Comparison of ENCODE assay signal across 26 cellular contexts in the genomic region with DNA sequence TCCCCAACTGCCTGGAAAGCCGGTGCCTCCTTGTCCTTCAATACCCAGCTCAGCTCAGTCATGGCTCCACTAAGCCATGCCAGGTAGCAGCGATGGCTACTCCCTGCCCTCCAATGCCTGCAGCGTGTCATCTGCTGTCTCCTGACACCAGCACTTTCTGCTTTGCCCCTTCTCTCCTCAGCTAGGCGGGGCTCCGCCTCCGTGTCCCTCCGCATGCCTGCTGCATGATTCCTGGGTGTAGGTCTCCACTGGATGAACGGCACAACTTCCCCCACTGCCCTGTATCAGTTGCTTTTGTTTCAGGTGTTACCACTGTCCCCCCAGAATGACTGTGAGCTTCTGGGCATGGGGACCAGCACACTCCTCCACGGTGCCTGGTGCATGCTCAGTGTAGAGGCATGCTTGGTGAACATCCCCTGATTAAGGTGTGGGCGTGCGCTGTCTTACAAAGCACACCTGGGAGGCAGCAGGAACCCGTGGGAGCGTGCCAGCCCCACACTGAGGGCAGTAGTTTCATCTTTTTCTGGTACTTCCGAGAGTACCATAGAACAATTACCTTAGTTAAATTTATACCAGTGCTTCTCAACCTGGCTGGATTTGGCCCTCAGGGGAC.
DNase-seq lines count a peak whose midpoint lies in the region; ATAC-seq and TF ChIP-seq lines count a peak whose summit lies in the region.
"Had no signal": no experiment of that assay in that cellular context is flagged by ENCODE, and none has a peak within 500 bp of the region (broad histone marks: within the 10 kb centered on the region; RNA-seq: fewer than 3 reads in every experiment).

No MANE protein-coding gene starts in this region.

- intact Hi-C loops in mammary epithelial cell (cut with micrococcal nuclease): no loop called here
- intact Hi-C loops in psoas muscle (cut with DNase I): no loop called here

- no TSS peak for BruUV-seq in mammary epithelial cell (replicated peaks; lab: Mats Ljungman, UMichigan)

- H4K20me1 ChIP-seq in mammary epithelial cell (ENCODE audit: insufficient read depth, low read length): no peaks in the 10 kb centered on the region

- no peak overlapping the region for H3K4me3 ChIP-seq in HEK293 (ENCODE audit: low read depth, low read length)
- H3K4me3 ChIP-seq in mammary epithelial cell (replicated peaks in 1 of 3; ENCODE audit: insufficient read depth in 1 of 3, low read depth in 2 of 3, low read length in 3 of 3): no peak overlapping the region
- H3K4me3 ChIP-seq in neuronal stem cell (ENCODE audit: low read length in 2 of 2): no peak overlapping the region
- no peak overlapping the region for H3K4me3 ChIP-seq in psoas muscle
- H3K4me3 ChIP-seq: ovary, Peyer's patch, right atrium auricular region, uterus had no signal

- peak overlapping the region; percentile 61 for H3K9ac ChIP-seq in mammary epithelial cell (ENCODE audit: insufficient read depth, low read length)
- H3K9ac ChIP-seq in neuronal stem cell (ENCODE audit: low read depth, low read length, poor library complexity): no peak overlapping the region
- H3K9ac ChIP-seq: KMS-11 had no signal

- peak overlapping the region; percentile 54 for H2BK15ac ChIP-seq in neuronal stem cell (ENCODE audit: low read length)

- H3K9me3 ChIP-seq in HEK293 (ENCODE audit: control insufficient read depth, insufficient read depth, low read depth, low read length) (no peaks in the 10 kb centered on the region), mammary epithelial cell (replicated peaks; ENCODE audit: insufficient read depth, low read length) (no peaks in the 10 kb centered on the region), neuronal stem cell (replicated peaks in 1 of 2; ENCODE audit: control insufficient read depth in 2 of 2, insufficient read depth in 1 of 2, low read depth in 1 of 2, low read length in 2 of 2) (no peaks in the 10 kb centered on the region), psoas muscle (no peaks in the 10 kb centered on the region)
- H3K9me3 ChIP-seq: ovary, Peyer's patch, right atrium auricular region, uterus had no signal

- H3K27ac ChIP-seq in HEK293 (ENCODE audit: extremely low read depth, low read depth, low read length) (no peak overlapping the region), mammary epithelial cell (ENCODE audit: insufficient read depth, low read depth, low read length) (peak overlapping the region; percentile 65), neuronal stem cell (replicated peaks; ENCODE audit: low read length) (no peak overlapping the region), psoas muscle (no peak overlapping the region)
- H3K27ac ChIP-seq: HL-60, KMS-11, ovary, Peyer's patch, right atrium auricular region, uterus had no signal

- no peak overlapping the region for H2BK5ac ChIP-seq in neuronal stem cell (ENCODE audit: low read length)

- H2AK5ac ChIP-seq in neuronal stem cell (ENCODE audit: low read depth, low read length): peak overlapping the region; percentile 5

- H4K8ac ChIP-seq in neuronal stem cell (ENCODE audit: low read depth, low read length): no peak overlapping the region

- H2AFZ ChIP-seq in mammary epithelial cell (ENCODE audit: low read depth, low read length): peak overlapping the region; percentile 64
- H2AFZ ChIP-seq in neuronal stem cell (ENCODE audit: low read length): no peak overlapping the region

- H2BK12ac ChIP-seq in neuronal stem cell (ENCODE audit: low read length): no peak overlapping the region

- DNase-seq in COLO668 (lab: John Stamatoyannopoulos, UW; ENCODE audit: unreplicated experiment): peak; percentile 20
- DNase-seq in mammary epithelial cell: peak; percentile 35
- DNase-seq in neuronal stem cell (ENCODE audit: low spot score): no peak
- DNase-seq in ureter (ENCODE audit: low spot score): no peak
- DNase-seq in psoas muscle: no peak
- DNase-seq in AG08396 (ENCODE audit: low spot score): no peak
- DNase-seq in GF-D8 (lab: John Stamatoyannopoulos, UW): no peak
- DNase-seq: activated CD8-positive, alpha-beta T cell treated with anti-CD3 and anti-CD28 coated beads, Interleukin-2, amount 10 ng/mL, durations not matched to agents 7 days and 5 days; activated naive CD4-positive, alpha-beta T cell treated with anti-CD3 and anti-CD28 coated beads, Interleukin-2, amount 50 U/mL, for 16 hours; amniotic stem cell; CD8-positive, alpha-beta T cell; immature natural killer cell; MM.1S; NCI-H1105 treated with DMSO at 0.1 percent for 48 hours; NCI-H2227 treated with DMSO at 0.1 percent for 48 hours; ovary; SIG-M5; stimulated activated naive CD8-positive, alpha-beta T cell treated with anti-CD3 and anti-CD28 coated beads, Interleukin-15, Interleukin-2, amounts not matched to agents 100 U/mL and 50 U/mL, for 24 hours; uterus had no signal

- in situ Hi-C loops in mammary epithelial cell (cut with MboI; ENCODE audit: low sequenced_read_pairs in 2 of 2): loop anchor here (10.0 to 25.0 kb wide), 2 partner anchors 183 to 226 kb away; a partner anchor contains a TSS

- no peak for ATAC-seq in psoas muscle
- ATAC-seq: activated CD4-positive, alpha-beta T cell treated with anti-CD3 and anti-CD28 coated beads for 36 hours; activated CD8-positive, alpha-beta T cell treated with anti-CD3 and anti-CD28 coated beads, Interleukin-2, amount 10 ng/mL, durations not matched to agents 7 days and 5 days; CD8-positive, alpha-beta T cell; left lobe of liver; stimulated activated naive CD8-positive, alpha-beta T cell treated with anti-CD3 and anti-CD28 coated beads, Interleukin-15, Interleukin-2, amounts not matched to agents 100 U/mL and 50 U/mL, for 24 hours had no signal

- H3K18ac ChIP-seq in neuronal stem cell (ENCODE audit: low read length): peak overlapping the region; percentile 41

- H3K14ac ChIP-seq in neuronal stem cell (ENCODE audit: low read length): peak overlapping the region; percentile 73

- H3K4ac ChIP-seq in neuronal stem cell (ENCODE audit: low read length): no peak overlapping the region

- H3K4me1 ChIP-seq in HEK293 (ENCODE audit: control insufficient read depth, insufficient read depth, low read length): no peaks in the 10 kb centered on the region
- H3K4me1 ChIP-seq in mammary epithelial cell (ENCODE audit: insufficient read depth, low read length): peaks cover 58% of the 10 kb centered on the region
- peaks cover 0 to 4% of the 10 kb centered on the region in 2 donors for H3K4me1 ChIP-seq in neuronal stem cell (ENCODE audit: control insufficient read depth in 2 of 2, insufficient read depth in 1 of 2, low read depth in 1 of 2, low read length in 2 of 2)
- peaks cover 12% of the 10 kb centered on the region for H3K4me1 ChIP-seq in psoas muscle
- H3K4me1 ChIP-seq: Peyer's patch, uterus had no signal

- H3K79me2 ChIP-seq in mammary epithelial cell (ENCODE audit: insufficient read depth, low read length): no peaks in the 10 kb centered on the region

- H3K27me3 ChIP-seq in mammary epithelial cell (ENCODE audit: insufficient read depth, low read length): no peaks in the 10 kb centered on the region
- peaks cover 0 to 52% (median 0%) of the 10 kb centered on the region in 3 experiments for H3K27me3 ChIP-seq in neuronal stem cell (ENCODE audit: control insufficient read depth in 3 of 3, insufficient read depth in 3 of 3, low read depth in 1 of 3, low read length in 3 of 3)
- peaks cover 0 to 7% (median 2%) of the 10 kb centered on the region in 3 donors for H3K27me3 ChIP-seq in psoas muscle (ENCODE audit: insufficient read depth in 3 of 3, low read length in 2 of 3)
- H3K27me3 ChIP-seq: ovary, Peyer's patch, right atrium auricular region, uterus had no signal

- dilution Hi-C loops in mammary epithelial cell (cut with HindIII; ENCODE audit: low sequenced_read_pairs): loop anchor here (25.0 kb wide), 1 partner anchor 501 kb away; no protein-coding TSS in a partner anchor

- TF ChIP-seq CTCF in HEK293 (tag by site-specific recombination; IDR thresholded peaks at IDR 0.05) (no peak), mammary epithelial cell (conservative IDR thresholded peaks at IDR 0.05 in 1 of 2, IDR thresholded peaks at IDR 0.05 in 1 of 2; ENCODE audit: extremely low read depth in 1 of 2, insufficient read depth in 1 of 2, low read depth in 1 of 2, low read length in 2 of 2) (no peak), psoas muscle (IDR thresholded peaks at IDR 0.05) (no peak)

- no peaks in the 10 kb centered on the region for H3K36me3 ChIP-seq in HEK293 (ENCODE audit: control insufficient read depth in 2 of 2, insufficient read depth in 1 of 2, low read length in 2 of 2)
- no peaks in the 10 kb centered on the region for H3K36me3 ChIP-seq in mammary epithelial cell (ENCODE audit: insufficient read depth, low read length)
- H3K36me3 ChIP-seq in neuronal stem cell (replicated peaks in 1 of 2; ENCODE audit: control insufficient read depth in 2 of 2, insufficient read depth in 2 of 2, low read length in 2 of 2): no peaks in the 10 kb centered on the region
- H3K36me3 ChIP-seq in psoas muscle (ENCODE audit: insufficient read depth in 1 of 2, low read depth in 1 of 2): no peaks in the 10 kb centered on the region
- H3K36me3 ChIP-seq: ovary, Peyer's patch, right atrium auricular region, uterus had no signal

- POLR2A ChIA-PET in HEK293 (lab: Yijun Ruan, JAX): no interaction called here

- no peak overlapping the region for H2BK120ac ChIP-seq in neuronal stem cell (ENCODE audit: low read depth, low read length)

- H3K4me2 ChIP-seq in mammary epithelial cell (ENCODE audit: insufficient read depth, low read depth, low read length) (peak overlapping the region; percentile 46), neuronal stem cell (ENCODE audit: insufficient read depth, low read length, poor library complexity, severe bottlenecking) (no peak overlapping the region)
- H3K4me2 ChIP-seq: KMS-11 had no signal

- H3K23ac ChIP-seq in neuronal stem cell (ENCODE audit: low read depth, low read length, poor library complexity): no peak overlapping the region

- CTCF ChIA-PET in HEK293 (lab: Yijun Ruan, JAX): interaction anchor here (0.6 to 11.4 kb wide), 5 partner anchors 10 to 466 kb away, joined by 3 to 96 read pairs (median 5); no protein-coding TSS in a partner anchor
- CTCF ChIA-PET in mammary epithelial cell (lab: Charles Lee; ENCODE audit: low non-redundant PET): interaction anchor here (1.2 kb wide), 1 partner anchor 12 kb away, joined by 5 read pairs; no protein-coding TSS in a partner anchor

- no peaks in the 10 kb centered on the region for H3K79me1 ChIP-seq in neuronal stem cell (ENCODE audit: low read depth, low read length)

- H4K91ac ChIP-seq in neuronal stem cell (ENCODE audit: low read depth, low read length, poor library complexity): no peak overlapping the region

- 17% methylated on average over 13 of the region's 14 CpGs for WGBS in mammary epithelial cell (ENCODE audit: low coverage, missing lambda C conversion rate)
- no CpG with 5 or more reads among the region's 14 CpGs for WGBS in neuronal stem cell (ENCODE audit: extremely low coverage in 2 of 2, insufficient read length in 2 of 2, insufficient replicate concordance in 1 of 2), 2 donors
- 89 to 92% (median 90%) methylated on average over 14 of the region's 14 CpGs for WGBS in psoas muscle, 3 donors

TF ChIP-seq in HEK293, 187 proteins besides CTCF, POLR2A, EP300 and RAD21:
- TF ChIP-seq ZNF555 (tag by site-specific recombination; conservative IDR thresholded peaks at IDR 0.05) (no peak), SP7 (tag by site-specific recombination; IDR thresholded peaks at IDR 0.05) (no peak), ZFHX2 (tag by site-specific recombination; conservative IDR thresholded peaks at IDR 0.05) (peak; percentile 43), GLIS2 (tag by site-specific recombination; IDR thresholded peaks at IDR 0.05) (no peak)

Comparison
In these comparisons a context has a peak if more than half of its experiments do, and no peak if none do; other contexts are left out.
1. DNase-seq: peak in COLO668 (single experiment) and mammary epithelial cell (single experiment); none in neuronal stem cell (single experiment), ureter (single experiment), psoas muscle (0 of 2), AG08396 (single experiment) and GF-D8 (single experiment).